ENCODE assay signal across 1 cellular context in the genomic region with DNA sequence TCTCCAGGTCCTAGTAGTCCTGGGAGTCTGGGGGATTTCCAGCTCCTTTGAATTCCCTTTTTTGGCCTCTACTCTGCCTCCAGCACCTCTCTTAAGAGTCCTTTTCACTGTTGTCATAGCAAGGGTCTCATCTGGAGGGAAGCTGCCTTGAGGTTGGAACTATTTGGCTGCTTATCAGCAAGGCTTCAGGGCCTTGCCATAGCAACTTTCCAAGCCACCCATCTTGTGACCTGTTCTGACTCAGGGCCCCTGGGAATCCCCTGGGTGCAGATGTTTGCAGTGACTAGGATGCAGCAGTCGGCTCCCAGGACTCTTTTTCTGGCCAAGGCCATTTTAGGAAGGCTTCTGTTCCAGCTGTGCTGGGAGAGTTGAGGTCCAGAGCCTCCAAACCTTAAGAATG.
TF ChIP-seq lines count a peak whose summit lies in the region.

No MANE protein-coding gene starts in this region.

TF ChIP-seq in K562, 482 proteins besides CTCF, POLR2A, EP300 and RAD21 (continued from another document):
- TF ChIP-seq, protein P1, sequence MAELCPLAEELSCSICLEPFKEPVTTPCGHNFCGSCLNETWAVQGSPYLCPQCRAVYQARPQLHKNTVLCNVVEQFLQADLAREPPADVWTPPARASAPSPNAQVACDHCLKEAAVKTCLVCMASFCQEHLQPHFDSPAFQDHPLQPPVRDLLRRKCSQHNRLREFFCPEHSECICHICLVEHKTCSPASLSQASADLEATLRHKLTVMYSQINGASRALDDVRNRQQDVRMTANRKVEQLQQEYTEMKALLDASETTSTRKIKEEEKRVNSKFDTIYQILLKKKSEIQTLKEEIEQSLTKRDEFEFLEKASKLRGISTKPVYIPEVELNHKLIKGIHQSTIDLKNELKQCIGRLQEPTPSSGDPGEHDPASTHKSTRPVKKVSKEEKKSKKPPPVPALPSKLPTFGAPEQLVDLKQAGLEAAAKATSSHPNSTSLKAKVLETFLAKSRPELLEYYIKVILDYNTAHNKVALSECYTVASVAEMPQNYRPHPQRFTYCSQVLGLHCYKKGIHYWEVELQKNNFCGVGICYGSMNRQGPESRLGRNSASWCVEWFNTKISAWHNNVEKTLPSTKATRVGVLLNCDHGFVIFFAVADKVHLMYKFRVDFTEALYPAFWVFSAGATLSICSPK (IDR thresholded peaks at IDR 0.05; ENCODE audit: borderline replicate concordance): no peak
- TF ChIP-seq CBFA2T2 (conservative IDR thresholded peaks at IDR 0.05): peak; percentile 49; the same call in 1 of the 2 replicates
